ENCODE assay signal across 12 cellular contexts in the genomic region with DNA sequence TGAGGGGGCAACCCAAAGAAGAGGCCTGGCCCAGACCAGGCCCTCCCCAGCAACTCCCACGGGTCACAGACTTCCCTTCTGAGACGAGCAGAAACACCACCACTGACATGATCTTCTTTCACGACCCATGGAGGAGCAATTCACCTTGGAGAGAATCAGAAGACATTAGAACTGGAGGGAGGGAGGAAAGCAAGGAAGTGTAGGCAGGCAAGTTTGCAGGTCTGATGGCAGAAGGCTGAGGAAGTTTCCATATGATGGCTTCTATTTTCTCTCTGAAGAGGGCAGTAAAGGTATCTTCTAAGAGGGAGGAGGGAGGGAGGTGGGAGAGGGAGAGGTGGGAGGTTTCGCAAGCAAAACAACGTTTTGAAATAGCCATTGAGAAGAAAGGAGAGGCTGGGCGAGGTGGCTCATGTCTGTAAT. TPM values are rescaled to one million over a fixed set of nuclear protein-coding genes. Genes with fewer than 3 reads are reported as not detected.
DNase-seq lines count a peak whose midpoint lies in the region; ATAC-seq and TF ChIP-seq lines count a peak whose summit lies in the region.
"Had no signal": no experiment of that assay in that cellular context is flagged by ENCODE, and none has a peak within 500 bp of the region (broad histone marks: within the 10 kb centered on the region; RNA-seq: fewer than 3 reads in every experiment).

No MANE protein-coding gene starts in this region.

- no peak for DNase-seq in activated T-cell treated with anti-CD3 and anti-CD28 coated beads, Interleukin-2, amount 50 U/mL, for 72 hours
- DNase-seq in activated T-cell treated with anti-CD3 and anti-CD28 coated beads, Interleukin-2, amount 50 U/mL, for 48 hours: no peak
- DNase-seq in T-cell (no peak), fibroblast of mammary gland (ENCODE audit: low read depth) (peak; percentile 9), adrenal gland (no peak), iPS-NIHi7 (ENCODE audit: extremely low spot score) (no peak), NCI-H446 treated with DMSO at 0.1 percent for 48 hours (lab: John Stamatoyannopoulos, UW) (no peak)
- DNase-seq in stimulated activated effector memory CD8-positive, alpha-beta T cell treated with anti-CD3 and anti-CD28 coated beads, Interleukin-12 subunit alpha, Interleukin-12 subunit beta, amount 100 ng/mL, for 72 hours (ENCODE audit: low spot score in 2 of 2): no peak
- DNase-seq: amygdala, GDM1, Right ventricle myocardium superior had no signal

- TF ChIP-seq CTCF in fibroblast of mammary gland (conservative IDR thresholded peaks at IDR 0.05; ENCODE audit: control insufficient read depth, insufficient read depth, low read depth, low read length) (no peak), adrenal gland (IDR thresholded peaks at IDR 0.05) (no peak)

- intact Hi-C loops in adrenal gland (cut with DNase I): no loop called here

- no peaks in the 10 kb centered on the region for H3K9me3 ChIP-seq in adrenal gland (replicated peaks in 1 of 3)

- H3K9me3 Mint-ChIP-seq in activated T-cell treated with anti-CD3 and anti-CD28 coated beads, Interleukin-2, amount 50 U/mL, for 72 hours: peaks cover 4 to 6% of the 10 kb centered on the region in 2 donors
- peaks cover 0 to 3% (median 0%) of the 10 kb centered on the region in 3 donors for H3K9me3 Mint-ChIP-seq in T-cell
- H3K9me3 Mint-ChIP-seq in stimulated activated effector memory CD8-positive, alpha-beta T cell treated with anti-CD3 and anti-CD28 coated beads, Interleukin-12 subunit alpha, Interleukin-12 subunit beta, amount 100 ng/mL, for 72 hours: peaks cover 5% of the 10 kb centered on the region

- H3K27ac ChIP-seq in adrenal gland: no peak overlapping the region
- H3K27ac ChIP-seq: KMS-11 had no signal

- WGBS in adrenal gland, 4 donors: 71 to 80% (median 72%) methylated on average over 6 of the region's 6 CpGs

- no peak for ATAC-seq in activated T-cell treated with anti-CD3 and anti-CD28 coated beads, Interleukin-2, amount 50 U/mL, for 72 hours (replicated peaks in 1 of 2)
- no peak for ATAC-seq in T-cell (replicated peaks in 1 of 4)
- no peak for ATAC-seq in stimulated activated effector memory CD8-positive, alpha-beta T cell treated with anti-CD3 and anti-CD28 coated beads, Interleukin-12 subunit alpha, Interleukin-12 subunit beta, amount 100 ng/mL, for 72 hours

- peaks cover 11 to 30% of the 10 kb centered on the region in 2 donors for H3K4me1 ChIP-seq in adrenal gland (replicated peaks in 1 of 2)

- H3K27ac Mint-ChIP-seq in activated T-cell treated with anti-CD3 and anti-CD28 coated beads, Interleukin-2, amount 50 U/mL, for 72 hours: no peak overlapping the region
- peak overlapping the region; percentile 65 to 75 for H3K27ac Mint-ChIP-seq in T-cell
- H3K27ac Mint-ChIP-seq in stimulated activated effector memory CD8-positive, alpha-beta T cell treated with anti-CD3 and anti-CD28 coated beads, Interleukin-12 subunit alpha, Interleukin-12 subunit beta, amount 100 ng/mL, for 72 hours: peak overlapping the region; percentile 72

- H3K36me3 Mint-ChIP-seq in activated T-cell treated with anti-CD3 and anti-CD28 coated beads, Interleukin-2, amount 50 U/mL, for 72 hours (ENCODE audit: insufficient read depth in 2 of 2): peaks cover 4% of the 10 kb centered on the region in 2 donors
- H3K36me3 Mint-ChIP-seq in T-cell: no peaks in the 10 kb centered on the region
- H3K36me3 Mint-ChIP-seq in stimulated activated effector memory CD8-positive, alpha-beta T cell treated with anti-CD3 and anti-CD28 coated beads, Interleukin-12 subunit alpha, Interleukin-12 subunit beta, amount 100 ng/mL, for 72 hours: peaks cover 9% of the 10 kb centered on the region

- no peaks in the 10 kb centered on the region for H3K27me3 ChIP-seq in adrenal gland

- no peaks in the 10 kb centered on the region for H3K36me3 ChIP-seq in adrenal gland (replicated peaks in 1 of 2)

- POLR2A ChIA-PET in T-cell (lab: Charles Lee): no interaction called here

- CTCF ChIA-PET in T-cell (lab: Charles Lee): no interaction called here

- no peak for TF ChIP-seq POLR2A in adrenal gland (IDR thresholded peaks at IDR 0.05)

- peaks cover 62% of the 10 kb centered on the region for H3K4me1 Mint-ChIP-seq in activated T-cell treated with anti-CD3 and anti-CD28 coated beads, Interleukin-2, amount 50 U/mL, for 72 hours (ENCODE audit: low read depth)
- H3K4me1 Mint-ChIP-seq in T-cell: peaks cover 43 to 54% (median 53%) of the 10 kb centered on the region in 3 donors
- peaks cover 47% of the 10 kb centered on the region for H3K4me1 Mint-ChIP-seq in stimulated activated effector memory CD8-positive, alpha-beta T cell treated with anti-CD3 and anti-CD28 coated beads, Interleukin-12 subunit alpha, Interleukin-12 subunit beta, amount 100 ng/mL, for 72 hours

- peaks cover 27% of the 10 kb centered on the region for H3K27me3 Mint-ChIP-seq in activated T-cell treated with anti-CD3 and anti-CD28 coated beads, Interleukin-2, amount 50 U/mL, for 72 hours (ENCODE audit: low read depth)
- no peaks in the 10 kb centered on the region for H3K27me3 Mint-ChIP-seq in T-cell

- H3K4me3 ChIP-seq in fibroblast of mammary gland (ENCODE audit: control insufficient read depth, low read depth, low read length) (no peak overlapping the region), adrenal gland (no peak overlapping the region)

- peak overlapping the region; percentile 80 to 81 for H3K4me3 Mint-ChIP-seq in activated T-cell treated with anti-CD3 and anti-CD28 coated beads, Interleukin-2, amount 50 U/mL, for 72 hours
- H3K4me3 Mint-ChIP-seq in T-cell: peak overlapping the region; percentile 63 to 77 (median 71)
- peak overlapping the region; percentile 63 for H3K4me3 Mint-ChIP-seq in stimulated activated effector memory CD8-positive, alpha-beta T cell treated with anti-CD3 and anti-CD28 coated beads, Interleukin-12 subunit alpha, Interleukin-12 subunit beta, amount 100 ng/mL, for 72 hours

RNA-seq across cellular contexts. Expression of gene UBXN10, which starts 1.4 kb away (rescaled TPM):
- under 1 TPM; 0.91 to 0.93 TPM for total RNA-seq in activated T-cell treated with anti-CD3 and anti-CD28 coated beads, Interleukin-2, amount 50 U/mL, for 72 hours
- total RNA-seq in T-cell (under 1 TPM; 0.06 to 0.30 (median 0.20) TPM), adrenal gland (1 to 10 TPM in 7 of 8 donors, under 1 TPM in 1; 0.84 to 2.6 (median 1.8) TPM)
- polyA plus RNA-seq in adrenal gland: 1 to 10 TPM in 1 of 3 donors, under 1 TPM in 2; 0.64 to 1.7 (median 0.91) TPM

RNA-seq across cellular contexts. Expression of gene PLA2G2C, which starts 1.8 kb away (rescaled TPM):
- total RNA-seq in activated T-cell treated with anti-CD3 and anti-CD28 coated beads, Interleukin-2, amount 50 U/mL, for 72 hours: 1 to 10 TPM; 3.1 to 3.3 TPM
- total RNA-seq in T-cell (under 1 TPM in 1 of 5 donors, not detected in 4; 0.85 TPM), adrenal gland (under 1 TPM in 4 of 8 donors, not detected in 4; 0.11 to 0.39 (median 0.13) TPM)
- polyA plus RNA-seq in adrenal gland: under 1 TPM in 2 of 3 donors, not detected in 1; 0.07 to 0.08 TPM
- total RNA-seq: Right ventricle myocardium superior had no signal

RNA-seq across cellular contexts. Expression of gene PLA2G2F, which starts 45.4 kb away (rescaled TPM):
- total RNA-seq in activated T-cell treated with anti-CD3 and anti-CD28 coated beads, Interleukin-2, amount 50 U/mL, for 72 hours: not detected
- not detected for total RNA-seq in T-cell
- not detected for total RNA-seq in adrenal gland
- polyA plus RNA-seq in adrenal gland: under 1 TPM in 1 of 3 donors, not detected in 2; 0.08 TPM
- total RNA-seq: Right ventricle myocardium superior had no signal
